Comparison of ENCODE assay signal across 14 cellular contexts in genomic region chr19:4042064-4042730, GRCh38. TPM values are rescaled to one million over a fixed set of nuclear protein-coding genes. Genes with fewer than 3 reads are reported as not detected.
DNase-seq lines count a peak whose midpoint lies in the region; ATAC-seq and TF ChIP-seq lines count a peak whose summit lies in the region.
"Had no signal": no experiment of that assay in that cellular context is flagged by ENCODE, and none has a peak within 500 bp of the region (broad histone marks: within the 10 kb centered on the region; RNA-seq: fewer than 3 reads in every experiment).

No MANE protein-coding gene starts in this region.

- H3K36me3 ChIP-seq in BE2C (peaks cover 14% of the 10 kb centered on the region), RWPE2 (ENCODE audit: low read depth) (peaks cover 5% of the 10 kb centered on the region; the same call in 1 of the 2 replicates), heart right ventricle (peaks cover 0 to 70% (median 20%) of the 10 kb centered on the region in 9 donors), neutrophil (peaks cover 62% of the 10 kb centered on the region)

- CTCF ChIA-PET in HEK293T (lab: Yijun Ruan, JAX): no interaction called here

- intact Hi-C loops in heart right ventricle (cut with DNase I): no loop called here

- H3K27ac ChIP-seq in RWPE2 (ENCODE audit: poor library complexity, severe bottlenecking): peak overlapping the region; percentile 0
- H3K27ac ChIP-seq in heart right ventricle: peak overlapping the region in 6 of 10 donors; percentile 16 to 62 (median 44)
- peak overlapping the region; percentile 19 for H3K27ac ChIP-seq in neutrophil

- 82 to 84% methylated on average over 14 of the region's 14 CpGs for WGBS in heart right ventricle, 2 donors

- POLR2A ChIA-PET in HEK293T (lab: Yijun Ruan, JAX): no interaction called here

- H3K4me3 ChIP-seq in BE2C (ENCODE audit: low read depth, low read length) (no peak overlapping the region), RWPE2 (ENCODE audit: severe bottlenecking) (no peak overlapping the region), heart right ventricle (no peak overlapping the region), neutrophil (ENCODE audit: low read depth in 1 of 2, low read length in 1 of 2) (no peak overlapping the region)

- TF ChIP-seq CTCF in BE2C (IDR thresholded peaks at IDR 0.05; ENCODE audit: low read depth, low read length) (no peak), RWPE2 (IDR thresholded peaks at IDR 0.05; ENCODE audit: poor library complexity, severe bottlenecking) (no peak), heart right ventricle (IDR thresholded peaks at IDR 0.05) (no peak), neutrophil (IDR thresholded peaks at IDR 0.05) (no peak)

- ATAC-seq in RWPE2 (ENCODE audit: low read depth) (no peak; the same call in 2 of the 3 replicates), heart right ventricle (peak in 7 of 8 donors; percentile 8 to 23 (median 14)), HG03442 (IDR thresholded peaks at IDR 0.05; ENCODE audit: unreplicated experiment) (no peak)

- H3K9me3 ChIP-seq in BE2C: no peaks in the 10 kb centered on the region
- H3K9me3 ChIP-seq in RWPE2 (ENCODE audit: severe bottlenecking): no peaks in the 10 kb centered on the region
- no peaks in the 10 kb centered on the region for H3K9me3 ChIP-seq in heart right ventricle
- H3K9me3 ChIP-seq in neutrophil: no peaks in the 10 kb centered on the region

- H3K27me3 ChIP-seq in BE2C (no peaks in the 10 kb centered on the region), RWPE2 (ENCODE audit: insufficient read depth, poor library complexity, severe bottlenecking) (no peaks in the 10 kb centered on the region), heart right ventricle (no peaks in the 10 kb centered on the region), neutrophil (no peaks in the 10 kb centered on the region)

- H3K4me1 ChIP-seq in BE2C: no peaks in the 10 kb centered on the region
- H3K4me1 ChIP-seq in RWPE2 (ENCODE audit: insufficient read depth, poor library complexity, severe bottlenecking): no peaks in the 10 kb centered on the region
- H3K4me1 ChIP-seq in heart right ventricle: peaks cover 0 to 27% (median 13%) of the 10 kb centered on the region in 9 donors
- no peaks in the 10 kb centered on the region for H3K4me1 ChIP-seq in neutrophil (ENCODE audit: control insufficient read depth in 1 of 2, insufficient read depth in 1 of 2, low read depth in 1 of 2, low read length in 1 of 2)

- peak; percentile 7 for DNase-seq in BE2C
- DNase-seq in RWPE2 (ENCODE audit: low spot score): no peak
- no peak for DNase-seq in heart right ventricle
- DNase-seq in activated CD4-positive, alpha-beta T cell treated with anti-CD3 and anti-CD28 coated beads, Interleukin-2, amount 50 U/mL, for 1 hour: no peak
- no peak for DNase-seq in HEK293T (ENCODE audit: extremely low spot score)
- DNase-seq in NCI-H1417 (lab: John Stamatoyannopoulos, UW): no peak
- DNase-seq: activated CD8-positive, alpha-beta memory T cell treated with anti-CD3 and anti-CD28 coated beads, Interleukin-2, amount 50 U/mL, for 48 hours; cerebellar nuclear complex; COR-L47; GDM1; NCI-H1436 treated with DMSO at 0.1 percent for 48 hours; stimulated activated naive B cell treated with anti-CD40 and anti-IgM and Interleukin-4, amounts not matched to agents 10 μg/mL and 1 μg/mL and 100 μg/mL, for 72 hours had no signal

TF ChIP-seq in HEK293T, 16 proteins besides CTCF, POLR2A, EP300 and RAD21:
- no peak for TF ChIP-seq ZNF384 (IDR thresholded peaks at IDR 0.05)
- no peak for TF ChIP-seq HDGF (IDR thresholded peaks at IDR 0.05; ENCODE audit: borderline replicate concordance)
- no peak for TF ChIP-seq LEF1 (IDR thresholded peaks at IDR 0.05; ENCODE audit: borderline replicate concordance)
- no peak for TF ChIP-seq ELF4 (IDR thresholded peaks at IDR 0.05)
- no peak for TF ChIP-seq NFRKB (IDR thresholded peaks at IDR 0.05)
- no peak for TF ChIP-seq SP1 (IDR thresholded peaks at IDR 0.05)
- no peak for TF ChIP-seq FOXM1 (IDR thresholded peaks at IDR 0.05; ENCODE audit: borderline replicate concordance)
- TF ChIP-seq ARNT (IDR thresholded peaks at IDR 0.05): no peak
- no peak for TF ChIP-seq CTBP1 (IDR thresholded peaks at IDR 0.05; ENCODE audit: borderline replicate concordance)
- no peak for TF ChIP-seq BHLHE40 (IDR thresholded peaks at IDR 0.05; ENCODE audit: borderline replicate concordance)
- TF ChIP-seq FOXA1 (IDR thresholded peaks at IDR 0.05): no peak
- no peak for TF ChIP-seq L3MBTL2 (conservative IDR thresholded peaks at IDR 0.05)
- no peak for TF ChIP-seq PKNOX1 (IDR thresholded peaks at IDR 0.05)
- no peak for TF ChIP-seq TARDBP (IDR thresholded peaks at IDR 0.05)
- TF ChIP-seq SUZ12 (IDR thresholded peaks at IDR 0.05): no peak
- TF ChIP-seq FOXK2 (IDR thresholded peaks at IDR 0.05): no peak

RNA-seq across cellular contexts. Expression of gene ZBTB7A, which starts 24.5 kb away (rescaled TPM):
- 17.1 TPM for polyA plus RNA-seq in BE2C (2012; ENCODE audit: insufficient read depth, insufficient read length, low read depth)
- 10 to 100 TPM; 20.3 to 40.5 (median 26.3) TPM for total RNA-seq in heart right ventricle
- 10 to 100 TPM in 1 of 2 donors, 1 to 10 TPM in 1; 9.6 to 13.2 TPM for polyA plus RNA-seq in heart right ventricle

RNA-seq across cellular contexts. Expression of gene PIAS4, which starts 34.7 kb away (rescaled TPM):
- polyA plus RNA-seq in BE2C (2012; ENCODE audit: insufficient read depth, insufficient read length, low read depth): 105 TPM
- 10 to 100 TPM; 11.5 to 22.8 (median 14.3) TPM for total RNA-seq in heart right ventricle
- 10 to 100 TPM in 1 of 2 donors, 1 to 10 TPM in 1; 8.5 to 10.5 TPM for polyA plus RNA-seq in heart right ventricle

RNA-seq across cellular contexts. Expression of gene EEF2, which starts 56.9 kb away (rescaled TPM):
- polyA plus RNA-seq in BE2C (2012; ENCODE audit: insufficient read depth, insufficient read length, low read depth): 3,076 TPM
- total RNA-seq in heart right ventricle: 1,000 to 10,000 TPM; 1,845 to 2,887 (median 2,645) TPM
- polyA plus RNA-seq in heart right ventricle: 1,000 to 10,000 TPM in 1 of 2 donors, 100 to 1,000 TPM in 1; 704 to 1,279 TPM

Comparison
In these comparisons a context has a peak if more than half of its experiments do, and no peak if none do; other contexts are left out.
1. ATAC-seq: peak in heart right ventricle (7 of 8); none in RWPE2 (single experiment) and HG03442 (single experiment).
2. Peak in every context shown above with its lines, with median percentiles within 50 percentile points of each other: H3K27ac ChIP-seq.